In genomic region chr12:26767116-26767515, GRCh38 we compare ENCODE assay signal across 18 cellular contexts.
DNase-seq lines count a peak whose midpoint lies in the region; ATAC-seq, FAIRE-seq and TF ChIP-seq lines count a peak whose summit lies in the region.
"Had no signal": no experiment of that assay in that cellular context is flagged by ENCODE, and none has a peak within 500 bp of the region (broad histone marks: within the 10 kb centered on the region; RNA-seq: fewer than 3 reads in every experiment).

No MANE protein-coding gene starts in this region.

- 0 out of 2 replicates have a peak overlapping the region, but pooled peaks have one; percentile 9 for H3K4me2 ChIP-seq in HepG2 (ENCODE audit: low read depth, low read length)

- H3K79me2 ChIP-seq in HepG2 (ENCODE audit: insufficient read depth, low read length), result peaks cover 62% of the 10 kb centered on the region

- TF ChIP-seq POLR2A in HepG2 (IDR thresholded peaks at IDR 0.05; ENCODE audit: insufficient read depth in 1 of 2, low read depth in 2 of 2, low read length in 2 of 2) (no peak), GM12892 (IDR thresholded peaks at IDR 0.05; ENCODE audit: low read depth, low read length) (no peak)

- TF ChIP-seq EP300 in HepG2 (IDR thresholded peaks at IDR 0.05; ENCODE audit: low read depth in 2 of 2, low read length in 2 of 2), result no peak; a peak in 1 of 4 replicates
- no peak for TF ChIP-seq EP300 in HepG2 (CRISPR knock-in tag; IDR thresholded peaks at IDR 0.05; ENCODE audit: borderline replicate concordance)

- peaks cover 0 to 3% of the 10 kb centered on the region in 2 experiments; a peak in 4 of 5 replicates for H3K36me3 ChIP-seq in HepG2 (replicated peaks in 1 of 2; ENCODE audit: control insufficient read depth in 1 of 2, insufficient read depth in 2 of 2, low read length in 2 of 2)

- TF ChIP-seq CTCF in GM12873 (IDR thresholded peaks at IDR 0.05; ENCODE audit: insufficient read depth, low read depth, low read length, missing control alignments), result peak; percentile 34
- peak; percentile 56 for TF ChIP-seq CTCF in HepG2 (CRISPR knock-in tag; IDR thresholded peaks at IDR 0.05)

- CTCF ChIA-PET in HepG2 (lab: Yijun Ruan, JAX; ENCODE audit: low intra/inter-chr PET ratio, low total read pairs), result no interaction called here

- POLR2A ChIA-PET in HepG2 (lab: Yijun Ruan, JAX), result interaction anchor here (0.8 to 6.6 kb wide), 8 partner anchors 9 to 65 kb away, joined by 3 to 78 read pairs (median 4); partner anchors contain the start of gene ITPR2

- H3K4me3 ChIP-seq in HepG2 (replicated peaks in 1 of 3; ENCODE audit: insufficient read depth in 1 of 3, low read depth in 2 of 3, low read length in 3 of 3), result no peak overlapping the region
- H3K4me3 ChIP-seq: body of pancreas, lung, spleen had no signal

- H3K9ac ChIP-seq in HepG2 (ENCODE audit: insufficient read depth, low read depth, low read length), result no peak overlapping the region

- peaks cover 4% of the 10 kb centered on the region for H3K9me3 ChIP-seq in HepG2 (ENCODE audit: low read length)

- H3K27ac ChIP-seq in HepG2 (ENCODE audit: extremely low read length, insufficient read depth, low read length), result peak overlapping the region; percentile 59
- H3K27ac ChIP-seq: spleen had no signal

- peak; percentile 53; the same call in 1 of the 2 replicates for TF ChIP-seq RAD21 in HepG2 (CRISPR knock-in tag; IDR thresholded peaks at IDR 0.05)

- H3K27me3 ChIP-seq in HepG2 (ENCODE audit: control insufficient read depth in 1 of 2, insufficient read depth in 2 of 2, low read length in 2 of 2), result no peaks in the 10 kb centered on the region
- H3K27me3 ChIP-seq: body of pancreas, spleen had no signal

- peaks cover 88% of the 10 kb centered on the region for H3K4me1 ChIP-seq in HepG2 (ENCODE audit: insufficient read depth, low read length)

- no peaks in the 10 kb centered on the region for H4K20me1 ChIP-seq in HepG2 (ENCODE audit: insufficient read depth, low read length)

- in situ Hi-C loops in HepG2 (cut with HindIII; ENCODE audit: extremely low pct_ligation_motif_present, low pct_unique_long_range_greater_than_20kb), result no loop called here

- BruUV-seq in HepG2 (replicated peaks; lab: Mats Ljungman, UMichigan), result no TSS peak

- DNase-seq in NCI-H526 treated with DMSO at 0.1 percent for 48 hours (lab: John Stamatoyannopoulos, UW) (peak; percentile 30), HepG2 (ENCODE audit: low spot score) (peak; percentile 67), GM12892 (ENCODE audit: insufficient read length) (no peak), SKM-1 (lab: John Stamatoyannopoulos, UW; ENCODE audit: unreplicated experiment) (no peak), cerebellar nuclear complex (lab: John Stamatoyannopoulos, UW) (no peak)
- DNase-seq: activated CD4-positive, alpha-beta T cell treated with anti-CD3 and anti-CD28 coated beads, Interleukin-2, amount 10 ng/mL, durations not matched to agents 24 days and 14 days; activated naive CD4-positive, alpha-beta T cell treated with Interleukin-2 at 50 U/mL for 16 hours; cortex of kidney; IMR-90; NCI-H2029 treated with DMSO at 0.1 percent for 48 hours; NCI-H82; spleen; trophoblast cell had no signal

- peak; percentile 4 for FAIRE-seq in HepG2 (lab: Jason Lieb, UNC)
- FAIRE-seq in GM12892 (lab: Jason Lieb, UNC), result no peak
- FAIRE-seq: RCC 7860 had no signal

- WGBS in HepG2 (ENCODE audit: low lambda C conversion rate), result 87% methylated on average over 1 of the region's 1 CpG

- peak; percentile 55 for ATAC-seq in GM19372 (IDR thresholded peaks at IDR 0.05; ENCODE audit: low read depth, unreplicated experiment)
- ATAC-seq in HepG2, result peak; percentile 56
- ATAC-seq: body of pancreas had no signal

- H2AFZ ChIP-seq in HepG2 (ENCODE audit: low read length), result no peak overlapping the region

- intact Hi-C loops in HepG2 (cut with micrococcal nuclease; ENCODE audit: unreplicated experiment), result loop anchor here (10.0 kb wide), 1 partner anchor 52 kb away; no protein-coding TSS in a partner anchor

TF ChIP-seq in HepG2, 621 proteins besides CTCF, POLR2A, EP300 and RAD21 (continues in another document):
- TF ChIP-seq AKNA (CRISPR knock-in tag; IDR thresholded peaks at IDR 0.05; ENCODE audit: borderline replicate concordance) (no peak), ZNF614 (CRISPR knock-in tag; IDR thresholded peaks at IDR 0.05; ENCODE audit: borderline replicate concordance) (peak; percentile 72; the same call in 1 of the 2 replicates), SALL1 (CRISPR knock-in tag; IDR thresholded peaks at IDR 0.05) (peak; percentile 54; the same call in 1 of the 2 replicates), FOSL1 (CRISPR knock-in tag; IDR thresholded peaks at IDR 0.05; ENCODE audit: borderline replicate concordance) (no peak), CBX2 (IDR thresholded peaks at IDR 0.05; ENCODE audit: low read depth, low read length) (no peak), CBX2 (CRISPR knock-in tag; IDR thresholded peaks at IDR 0.05; ENCODE audit: low read depth) (no peak), MED1 (CRISPR knock-in tag; IDR thresholded peaks at IDR 0.05) (peak; percentile 38; the same call in 1 of the 2 replicates), GATAD2A (CRISPR knock-in tag; IDR thresholded peaks at IDR 0.05) (peak; percentile 69), ZNF12 (CRISPR knock-in tag; IDR thresholded peaks at IDR 0.05) (no peak), ZNF747 (CRISPR knock-in tag; IDR thresholded peaks at IDR 0.05; ENCODE audit: borderline replicate concordance) (no peak), ATF4 (CRISPR knock-in tag; IDR thresholded peaks at IDR 0.05) (no peak), NR2F1 (CRISPR knock-in tag; IDR thresholded peaks at IDR 0.05) (no peak), ZNF512B (CRISPR knock-in tag; IDR thresholded peaks at IDR 0.05; ENCODE audit: borderline replicate concordance) (no peak), CENPBD1 (CRISPR knock-in tag; IDR thresholded peaks at IDR 0.05; ENCODE audit: borderline replicate concordance, low read depth) (no peak), ZNF331 (CRISPR knock-in tag; IDR thresholded peaks at IDR 0.05) (peak; percentile 32; the same call in 1 of the 2 replicates)

Comparison
In these comparisons a context has a peak if more than half of its experiments do, and no peak if none do; other contexts are left out.
1. DNase-seq: peak in NCI-H526 treated with DMSO at 0.1 percent for 48 hours (single experiment) and HepG2 (single experiment); none in GM12892 (single experiment), SKM-1 (single experiment) and cerebellar nuclear complex (0 of 2).